Comparison of ENCODE assay signal across 13 cellular contexts in the genomic region with DNA sequence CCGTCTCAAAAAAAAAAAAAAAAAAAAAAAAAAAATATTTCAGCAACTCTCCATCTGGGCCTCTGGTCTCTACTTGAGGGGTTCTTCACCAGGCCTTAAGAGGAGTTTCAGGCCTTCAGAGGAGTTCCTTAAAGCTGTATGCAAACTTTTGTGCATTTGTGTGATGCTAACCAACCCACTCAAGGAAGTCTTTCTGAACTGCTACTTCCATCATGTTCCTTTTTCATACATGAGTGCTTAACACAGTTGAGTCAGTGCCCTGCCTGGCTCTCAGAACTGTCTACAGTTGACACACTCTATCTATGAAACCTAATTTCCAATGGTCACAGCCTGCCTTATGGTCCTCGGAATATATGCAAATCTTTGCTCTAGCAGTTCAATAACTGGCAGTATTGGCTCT.
DNase-seq lines count a peak whose midpoint lies in the region; ATAC-seq, FAIRE-seq and TF ChIP-seq lines count a peak whose summit lies in the region.
"Had no signal": no experiment of that assay in that cellular context is flagged by ENCODE, and none has a peak within 500 bp of the region (broad histone marks: within the 10 kb centered on the region; RNA-seq: fewer than 3 reads in every experiment).

No MANE protein-coding gene starts in this region.

- peaks cover 43% of the 10 kb centered on the region for H3K79me2 ChIP-seq in GM12878 (ENCODE audit: control insufficient read depth, insufficient read depth, low read length)

- TF ChIP-seq POLR2A in GM18505 (IDR thresholded peaks at IDR 0.05; ENCODE audit: borderline replicate concordance, extremely low read depth, insufficient read depth, insufficient read length) (no peak), GM12878 (IDR thresholded peaks at IDR 0.05; ENCODE audit: low read depth, low read length) (0 out of 2 replicates have a peak, but pooled peaks have one; percentile 23), right lobe of liver (IDR thresholded peaks at IDR 0.05) (no peak)

- H3K9me3 ChIP-seq in GM12878 (replicated peaks; ENCODE audit: control insufficient read depth, insufficient read depth, low read length) (peaks cover 3% of the 10 kb centered on the region; the same call in 1 of the 3 replicates), right lobe of liver (no peaks in the 10 kb centered on the region)

- POLR2A ChIA-PET in GM12878 (lab: Charles Lee), result interaction anchor here (0.6 to 2.6 kb wide), 3 partner anchors 11 to 578 kb away, joined by 3 to 5 read pairs (median 4); no protein-coding TSS in a partner anchor

- in situ Hi-C loops in GM12878 (cut with MboI), result loop anchor here (5.0 to 10.0 kb wide), 4 partner anchors 88 to 1278 kb away; no protein-coding TSS in a partner anchor

- DNase-seq in GM12878 (ENCODE audit: low read depth, low spot score), result peak; percentile 71
- DNase-seq in NCI-H2107 treated with DMSO at 0.1 percent for 48 hours (lab: John Stamatoyannopoulos, UW; ENCODE audit: unreplicated experiment), result no peak
- DNase-seq in D341Med (ENCODE audit: low spot score), result no peak
- DNase-seq in omental fat pad (ENCODE audit: low spot score), result no peak
- DNase-seq in right lobe of liver, result no peak
- DNase-seq: CD8-positive, alpha-beta T cell; RPMI8226 had no signal

- H3K9ac ChIP-seq in GM12878 (ENCODE audit: control insufficient read depth, insufficient read depth, low read length), result no peak overlapping the region

- peaks cover 0 to 34% of the 10 kb centered on the region in 2 experiments for H3K36me3 ChIP-seq in GM12878 (ENCODE audit: control insufficient read depth in 2 of 2, insufficient read depth in 2 of 2, low read length in 1 of 2)
- no peaks in the 10 kb centered on the region for H3K36me3 ChIP-seq in right lobe of liver

- H4K20me1 ChIP-seq in GM12878 (ENCODE audit: control insufficient read depth, insufficient read depth), result no peaks in the 10 kb centered on the region

- H3K4me2 ChIP-seq in GM12878 (ENCODE audit: control insufficient read depth, insufficient read depth), result peak overlapping the region; percentile 40; the same call in 1 of the 2 replicates

- peak overlapping the region; percentile 78 for H3K27ac ChIP-seq in GM12878 (ENCODE audit: control insufficient read depth, insufficient read depth)
- H3K27ac ChIP-seq in right lobe of liver, result no peak overlapping the region
- H3K27ac ChIP-seq: cardiac muscle cell, VCaP had no signal

- H3K4me1 ChIP-seq in GM12878 (ENCODE audit: control insufficient read depth, insufficient read depth, low read length) (peaks cover 69% of the 10 kb centered on the region), right lobe of liver (no peaks in the 10 kb centered on the region)

- TF ChIP-seq EP300 in GM12878 (IDR thresholded peaks at IDR 0.05; ENCODE audit: borderline replicate concordance in 1 of 2, control insufficient read depth in 1 of 2, low read depth in 2 of 2, low read length in 2 of 2), result 0 out of 4 replicates have a peak, but pooled peaks of 1 of the 2 experiments have one; percentile 14

- no peak for TF ChIP-seq RAD21 in GM12878 (IDR thresholded peaks at IDR 0.05; ENCODE audit: insufficient read depth, low read depth, low read length)

- no TSS peak for BruUV-seq in GM12878 (replicated peaks; lab: Mats Ljungman, UMichigan)

- 6% methylated on average over 1 of the region's 2 CpGs for WGBS in GM12878 (ENCODE audit: insufficient coverage, insufficient replicate concordance, low lambda C conversion rate, missing lambda C conversion rate)
- WGBS in right lobe of liver (ENCODE audit: insufficient coverage, low coverage, low lambda C conversion rate, missing lambda C conversion rate), result 36% methylated on average over 1 of the region's 2 CpGs

- CTCF ChIA-PET in GM12878 (lab: Yijun Ruan, JAX), result interaction anchor here (1.0 to 1.3 kb wide), 2 partner anchors 8 to 10 kb away, joined by 3 to 4 read pairs; no protein-coding TSS in a partner anchor

- H3K27me3 ChIP-seq in GM12878 (replicated peaks in 1 of 2; ENCODE audit: control insufficient read depth in 2 of 2, insufficient read depth in 2 of 2, low read length in 1 of 2) (no peaks in the 10 kb centered on the region), right lobe of liver (no peaks in the 10 kb centered on the region)
- H3K27me3 ChIP-seq: cardiac muscle cell had no signal

- TF ChIP-seq CTCF in GM12878 (IDR thresholded peaks at IDR 0.05 in 2 of 3, conservative IDR thresholded peaks at IDR 0.05 in 1 of 3; ENCODE audit: control insufficient read depth in 2 of 3, extremely low read depth in 1 of 3, insufficient read depth in 1 of 3, low read depth in 3 of 3, low read length in 3 of 3) (no peak), omental fat pad (IDR thresholded peaks at IDR 0.05) (no peak), right lobe of liver (IDR thresholded peaks at IDR 0.05) (no peak)

- SMC1A ChIA-PET in GM12878 (lab: Charles Lee; ENCODE audit: uncharacterized antibody, unreplicated experiment), result interaction anchor here (0.6 to 22.4 kb wide), 7 partner anchors 10 to 565 kb away, joined by 3 to 591 read pairs (median 5); no protein-coding TSS in a partner anchor

- RAD21 ChIA-PET in GM12878 (lab: Charles Lee; ENCODE audit: unreplicated experiment), result interaction anchor here (1.1 to 24.9 kb wide), 8 partner anchors 10 to 535 kb away, joined by 3 to 594 read pairs (median 5); no protein-coding TSS in a partner anchor

- ATAC-seq in GM18505 (IDR thresholded peaks at IDR 0.05; ENCODE audit: unreplicated experiment) (peak; percentile 37), GM21528 (IDR thresholded peaks at IDR 0.05; ENCODE audit: low FRiP score, unreplicated experiment) (peak; percentile 41), HG03159 (IDR thresholded peaks at IDR 0.05; ENCODE audit: unreplicated experiment) (peak; percentile 34), GM12878 (peak; percentile 33), omental fat pad (ENCODE audit: low FRiP score) (no peak), right lobe of liver (no peak)
- ATAC-seq: CD8-positive, alpha-beta T cell had no signal

- FAIRE-seq in GM12878 (lab: Jason Lieb, UNC), result no peak
- FAIRE-seq: keratinocyte had no signal

- no peak overlapping the region for H3K4me3 ChIP-seq in GM12878
- H3K4me3 ChIP-seq in right lobe of liver, result no peak overlapping the region
- H3K4me3 ChIP-seq: cardiac muscle cell had no signal

- intact Hi-C loops in GM12878 (cut with micrococcal nuclease; ENCODE audit: unreplicated experiment) (no loop called here), right lobe of liver (cut with DNase I) (no loop called here)

- no peak overlapping the region for H2AFZ ChIP-seq in GM12878 (ENCODE audit: control insufficient read depth, low read depth, low read length)

TF ChIP-seq in GM12878, 131 proteins besides CTCF, POLR2A, EP300 and RAD21 (continues in another document):
- TF ChIP-seq SRF (IDR thresholded peaks at IDR 0.05; ENCODE audit: low read depth in 2 of 2, low read length in 2 of 2) (0 out of 4 replicates have a peak, but pooled peaks of 1 of the 2 experiments have one; percentile 54), FOS (IDR thresholded peaks at IDR 0.05; ENCODE audit: borderline replicate concordance, extremely low read depth, insufficient read length) (no peak), HDAC6 (IDR thresholded peaks at IDR 0.05; ENCODE audit: unreplicated experiment) (no peak), CREM (IDR thresholded peaks at IDR 0.05; ENCODE audit: low read depth) (no peak), IKZF2 (IDR thresholded peaks at IDR 0.05) (peak; percentile 36 to 59; a peak in 2 of 4 replicates), SMARCA5 (IDR thresholded peaks at IDR 0.05) (no peak), SPI1 (IDR thresholded peaks at IDR 0.05; ENCODE audit: borderline replicate concordance, insufficient read depth, low read depth, low read length) (no peak)
- TF ChIP-seq, protein P1, sequence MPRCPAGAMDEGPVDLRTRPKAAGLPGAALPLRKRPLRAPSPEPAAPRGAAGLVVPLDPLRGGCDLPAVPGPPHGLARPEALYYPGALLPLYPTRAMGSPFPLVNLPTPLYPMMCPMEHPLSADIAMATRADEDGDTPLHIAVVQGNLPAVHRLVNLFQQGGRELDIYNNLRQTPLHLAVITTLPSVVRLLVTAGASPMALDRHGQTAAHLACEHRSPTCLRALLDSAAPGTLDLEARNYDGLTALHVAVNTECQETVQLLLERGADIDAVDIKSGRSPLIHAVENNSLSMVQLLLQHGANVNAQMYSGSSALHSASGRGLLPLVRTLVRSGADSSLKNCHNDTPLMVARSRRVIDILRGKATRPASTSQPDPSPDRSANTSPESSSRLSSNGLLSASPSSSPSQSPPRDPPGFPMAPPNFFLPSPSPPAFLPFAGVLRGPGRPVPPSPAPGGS (IDR thresholded peaks at IDR 0.05; ENCODE audit: borderline replicate concordance, insufficient read depth, low read depth, low read length, poor library complexity, severe bottlenecking), result peak; percentile 47

Comparison
In these comparisons a context has a peak if more than half of its experiments do, and no peak if none do; other contexts are left out.
1. ATAC-seq: peak in GM18505 (single experiment), GM21528 (single experiment), HG03159 (single experiment) and GM12878 (single experiment); none in omental fat pad (single experiment) and right lobe of liver (0 of 4).